1 cellular context compared by ENCODE assay signal in the genomic region with DNA sequence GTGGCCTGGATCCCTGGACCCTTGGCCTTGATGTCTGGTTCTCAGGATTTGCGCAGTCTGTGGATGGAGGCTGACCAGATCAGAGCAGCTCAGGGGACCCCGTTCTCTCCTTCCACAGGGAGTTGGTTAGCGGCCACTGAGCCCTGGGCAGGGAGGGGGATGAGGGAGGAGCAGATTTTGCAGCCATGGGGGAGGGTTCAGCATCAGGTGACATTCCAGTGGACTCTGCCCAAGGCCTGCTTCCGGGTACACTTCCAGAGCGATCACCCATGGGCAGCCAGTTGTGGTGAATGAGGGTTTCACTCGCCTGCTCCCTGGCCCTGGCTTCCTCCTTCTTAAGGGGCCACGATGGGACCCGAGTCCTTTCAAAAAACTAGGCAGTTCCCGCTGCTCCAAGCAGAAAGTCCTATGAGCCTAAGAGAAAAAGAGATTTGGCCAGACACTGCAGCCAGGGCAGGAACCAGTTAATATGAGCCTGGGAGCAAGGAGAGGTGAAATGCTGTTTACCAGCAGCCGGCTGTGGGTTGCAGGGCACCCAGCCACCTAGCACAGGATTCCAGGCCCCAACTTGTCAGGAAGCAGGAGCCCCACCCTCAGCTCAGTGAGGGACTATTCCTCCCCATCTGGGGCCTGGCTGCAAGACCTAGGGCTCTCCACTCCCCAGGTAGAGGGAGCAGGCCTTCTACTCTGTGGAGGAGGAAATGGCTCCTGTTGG.
TF ChIP-seq lines count a peak whose summit lies in the region.

No MANE protein-coding gene starts in this region.

TF ChIP-seq in HepG2, 621 proteins besides CTCF, POLR2A, EP300 and RAD21 (continued from another document and continues in another):
- TF ChIP-seq, protein P1, sequence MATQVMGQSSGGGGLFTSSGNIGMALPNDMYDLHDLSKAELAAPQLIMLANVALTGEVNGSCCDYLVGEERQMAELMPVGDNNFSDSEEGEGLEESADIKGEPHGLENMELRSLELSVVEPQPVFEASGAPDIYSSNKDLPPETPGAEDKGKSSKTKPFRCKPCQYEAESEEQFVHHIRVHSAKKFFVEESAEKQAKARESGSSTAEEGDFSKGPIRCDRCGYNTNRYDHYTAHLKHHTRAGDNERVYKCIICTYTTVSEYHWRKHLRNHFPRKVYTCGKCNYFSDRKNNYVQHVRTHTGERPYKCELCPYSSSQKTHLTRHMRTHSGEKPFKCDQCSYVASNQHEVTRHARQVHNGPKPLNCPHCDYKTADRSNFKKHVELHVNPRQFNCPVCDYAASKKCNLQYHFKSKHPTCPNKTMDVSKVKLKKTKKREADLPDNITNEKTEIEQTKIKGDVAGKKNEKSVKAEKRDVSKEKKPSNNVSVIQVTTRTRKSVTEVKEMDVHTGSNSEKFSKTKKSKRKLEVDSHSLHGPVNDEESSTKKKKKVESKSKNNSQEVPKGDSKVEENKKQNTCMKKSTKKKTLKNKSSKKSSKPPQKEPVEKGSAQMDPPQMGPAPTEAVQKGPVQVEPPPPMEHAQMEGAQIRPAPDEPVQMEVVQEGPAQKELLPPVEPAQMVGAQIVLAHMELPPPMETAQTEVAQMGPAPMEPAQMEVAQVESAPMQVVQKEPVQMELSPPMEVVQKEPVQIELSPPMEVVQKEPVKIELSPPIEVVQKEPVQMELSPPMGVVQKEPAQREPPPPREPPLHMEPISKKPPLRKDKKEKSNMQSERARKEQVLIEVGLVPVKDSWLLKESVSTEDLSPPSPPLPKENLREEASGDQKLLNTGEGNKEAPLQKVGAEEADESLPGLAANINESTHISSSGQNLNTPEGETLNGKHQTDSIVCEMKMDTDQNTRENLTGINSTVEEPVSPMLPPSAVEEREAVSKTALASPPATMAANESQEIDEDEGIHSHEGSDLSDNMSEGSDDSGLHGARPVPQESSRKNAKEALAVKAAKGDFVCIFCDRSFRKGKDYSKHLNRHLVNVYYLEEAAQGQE (IDR thresholded peaks at IDR 0.05; ENCODE audit: borderline replicate concordance in 1 of 2, low read depth in 1 of 2, low read length in 2 of 2): peak in 1 of 2 experiments; percentile 81; a peak in 2 of 4 replicates
- TF ChIP-seq, protein P2, sequence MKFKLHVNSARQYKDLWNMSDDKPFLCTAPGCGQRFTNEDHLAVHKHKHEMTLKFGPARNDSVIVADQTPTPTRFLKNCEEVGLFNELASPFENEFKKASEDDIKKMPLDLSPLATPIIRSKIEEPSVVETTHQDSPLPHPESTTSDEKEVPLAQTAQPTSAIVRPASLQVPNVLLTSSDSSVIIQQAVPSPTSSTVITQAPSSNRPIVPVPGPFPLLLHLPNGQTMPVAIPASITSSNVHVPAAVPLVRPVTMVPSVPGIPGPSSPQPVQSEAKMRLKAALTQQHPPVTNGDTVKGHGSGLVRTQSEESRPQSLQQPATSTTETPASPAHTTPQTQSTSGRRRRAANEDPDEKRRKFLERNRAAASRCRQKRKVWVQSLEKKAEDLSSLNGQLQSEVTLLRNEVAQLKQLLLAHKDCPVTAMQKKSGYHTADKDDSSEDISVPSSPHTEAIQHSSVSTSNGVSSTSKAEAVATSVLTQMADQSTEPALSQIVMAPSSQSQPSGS (CRISPR knock-in tag; IDR thresholded peaks at IDR 0.05): peak; percentile 77
- 0 out of 2 replicates have a peak, but pooled peaks have one; percentile 19 for TF ChIP-seq CEBPG (CRISPR knock-in tag; IDR thresholded peaks at IDR 0.05)
- TF ChIP-seq CEBPZ (IDR thresholded peaks at IDR 0.05; ENCODE audit: low read length): no peak
- no peak for TF ChIP-seq SIN3B (IDR thresholded peaks at IDR 0.05; ENCODE audit: low read length)
- no peak for TF ChIP-seq ZNF207 (IDR thresholded peaks at IDR 0.05; ENCODE audit: borderline replicate concordance)
- no peak for TF ChIP-seq ZSCAN29 (CRISPR knock-in tag; conservative IDR thresholded peaks at IDR 0.05)
- TF ChIP-seq, protein P3, sequence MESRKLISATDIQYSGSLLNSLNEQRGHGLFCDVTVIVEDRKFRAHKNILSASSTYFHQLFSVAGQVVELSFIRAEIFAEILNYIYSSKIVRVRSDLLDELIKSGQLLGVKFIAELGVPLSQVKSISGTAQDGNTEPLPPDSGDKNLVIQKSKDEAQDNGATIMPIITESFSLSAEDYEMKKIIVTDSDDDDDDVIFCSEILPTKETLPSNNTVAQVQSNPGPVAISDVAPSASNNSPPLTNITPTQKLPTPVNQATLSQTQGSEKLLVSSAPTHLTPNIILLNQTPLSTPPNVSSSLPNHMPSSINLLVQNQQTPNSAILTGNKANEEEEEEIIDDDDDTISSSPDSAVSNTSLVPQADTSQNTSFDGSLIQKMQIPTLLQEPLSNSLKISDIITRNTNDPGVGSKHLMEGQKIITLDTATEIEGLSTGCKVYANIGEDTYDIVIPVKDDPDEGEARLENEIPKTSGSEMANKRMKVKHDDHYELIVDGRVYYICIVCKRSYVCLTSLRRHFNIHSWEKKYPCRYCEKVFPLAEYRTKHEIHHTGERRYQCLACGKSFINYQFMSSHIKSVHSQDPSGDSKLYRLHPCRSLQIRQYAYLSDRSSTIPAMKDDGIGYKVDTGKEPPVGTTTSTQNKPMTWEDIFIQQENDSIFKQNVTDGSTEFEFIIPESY (CRISPR knock-in tag; IDR thresholded peaks at IDR 0.05): peak; percentile 18; the same call in 1 of the 2 replicates
- peak; percentile 83 for TF ChIP-seq ZMYM4 (CRISPR knock-in tag; IDR thresholded peaks at IDR 0.05)
- no peak for TF ChIP-seq SSRP1 (CRISPR knock-in tag; IDR thresholded peaks at IDR 0.05)
- peak; percentile 84; the same call in 1 of the 2 replicates for TF ChIP-seq ZNF430 (CRISPR knock-in tag; IDR thresholded peaks at IDR 0.05)
- no peak for TF ChIP-seq ZNF841 (CRISPR knock-in tag; IDR thresholded peaks at IDR 0.05; ENCODE audit: borderline replicate concordance)
- peak; percentile 34; the same call in 1 of the 2 replicates for TF ChIP-seq GABPA (IDR thresholded peaks at IDR 0.05; ENCODE audit: low read depth, low read length)
- peak; percentile 82 for TF ChIP-seq GABPA (CRISPR knock-in tag; IDR thresholded peaks at IDR 0.05; ENCODE audit: low read depth)
- TF ChIP-seq, protein P4, sequence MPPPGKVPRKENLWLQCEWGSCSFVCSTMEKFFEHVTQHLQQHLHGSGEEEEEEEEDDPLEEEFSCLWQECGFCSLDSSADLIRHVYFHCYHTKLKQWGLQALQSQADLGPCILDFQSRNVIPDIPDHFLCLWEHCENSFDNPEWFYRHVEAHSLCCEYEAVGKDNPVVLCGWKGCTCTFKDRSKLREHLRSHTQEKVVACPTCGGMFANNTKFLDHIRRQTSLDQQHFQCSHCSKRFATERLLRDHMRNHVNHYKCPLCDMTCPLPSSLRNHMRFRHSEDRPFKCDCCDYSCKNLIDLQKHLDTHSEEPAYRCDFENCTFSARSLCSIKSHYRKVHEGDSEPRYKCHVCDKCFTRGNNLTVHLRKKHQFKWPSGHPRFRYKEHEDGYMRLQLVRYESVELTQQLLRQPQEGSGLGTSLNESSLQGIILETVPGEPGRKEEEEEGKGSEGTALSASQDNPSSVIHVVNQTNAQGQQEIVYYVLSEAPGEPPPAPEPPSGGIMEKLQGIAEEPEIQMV (CRISPR knock-in tag; IDR thresholded peaks at IDR 0.05; ENCODE audit: low read depth): no peak; the same call in 1 of the 2 replicates
- TF ChIP-seq SETDB1 (CRISPR knock-in tag; IDR thresholded peaks at IDR 0.05; ENCODE audit: borderline replicate concordance): no peak
- TF ChIP-seq ZNF562 (CRISPR knock-in tag; IDR thresholded peaks at IDR 0.05; ENCODE audit: borderline replicate concordance): no peak
- no peak for TF ChIP-seq ZNF10 (CRISPR knock-in tag; IDR thresholded peaks at IDR 0.05; ENCODE audit: borderline replicate concordance, low read depth)
- TF ChIP-seq ZFP41 (CRISPR knock-in tag; IDR thresholded peaks at IDR 0.05; ENCODE audit: borderline replicate concordance): no peak
- TF ChIP-seq, protein P5, sequence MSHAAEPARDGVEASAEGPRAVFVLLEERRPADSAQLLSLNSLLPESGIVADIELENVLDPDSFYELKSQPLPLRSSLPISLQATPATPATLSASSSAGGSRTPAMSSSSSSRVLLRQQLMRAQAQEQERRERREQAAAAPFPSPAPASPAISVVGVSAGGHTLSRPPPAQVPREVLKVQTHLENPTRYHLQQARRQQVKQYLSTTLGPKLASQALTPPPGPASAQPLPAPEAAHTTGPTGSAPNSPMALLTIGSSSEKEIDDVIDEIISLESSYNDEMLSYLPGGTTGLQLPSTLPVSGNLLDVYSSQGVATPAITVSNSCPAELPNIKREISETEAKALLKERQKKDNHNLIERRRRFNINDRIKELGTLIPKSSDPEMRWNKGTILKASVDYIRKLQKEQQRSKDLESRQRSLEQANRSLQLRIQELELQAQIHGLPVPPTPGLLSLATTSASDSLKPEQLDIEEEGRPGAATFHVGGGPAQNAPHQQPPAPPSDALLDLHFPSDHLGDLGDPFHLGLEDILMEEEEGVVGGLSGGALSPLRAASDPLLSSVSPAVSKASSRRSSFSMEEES (CRISPR knock-in tag; IDR thresholded peaks at IDR 0.05): peak; percentile 99
- TF ChIP-seq MAFK (conservative IDR thresholded peaks at IDR 0.05 in 1 of 2, IDR thresholded peaks at IDR 0.05 in 1 of 2; ENCODE audit: low read length in 2 of 2): no peak
- TF ChIP-seq MLX (CRISPR knock-in tag; IDR thresholded peaks at IDR 0.05): no peak
- TF ChIP-seq NFE2L1 (CRISPR knock-in tag; IDR thresholded peaks at IDR 0.05; ENCODE audit: borderline replicate concordance): no peak
- peak; percentile 88; the same call in 1 of the 2 replicates for TF ChIP-seq PHF21A (CRISPR knock-in tag; IDR thresholded peaks at IDR 0.05)
- no peak for TF ChIP-seq NFKBIZ (CRISPR knock-in tag; IDR thresholded peaks at IDR 0.05)
- TF ChIP-seq DDIT3 (CRISPR knock-in tag; IDR thresholded peaks at IDR 0.05): no peak
- TF ChIP-seq, protein P6, sequence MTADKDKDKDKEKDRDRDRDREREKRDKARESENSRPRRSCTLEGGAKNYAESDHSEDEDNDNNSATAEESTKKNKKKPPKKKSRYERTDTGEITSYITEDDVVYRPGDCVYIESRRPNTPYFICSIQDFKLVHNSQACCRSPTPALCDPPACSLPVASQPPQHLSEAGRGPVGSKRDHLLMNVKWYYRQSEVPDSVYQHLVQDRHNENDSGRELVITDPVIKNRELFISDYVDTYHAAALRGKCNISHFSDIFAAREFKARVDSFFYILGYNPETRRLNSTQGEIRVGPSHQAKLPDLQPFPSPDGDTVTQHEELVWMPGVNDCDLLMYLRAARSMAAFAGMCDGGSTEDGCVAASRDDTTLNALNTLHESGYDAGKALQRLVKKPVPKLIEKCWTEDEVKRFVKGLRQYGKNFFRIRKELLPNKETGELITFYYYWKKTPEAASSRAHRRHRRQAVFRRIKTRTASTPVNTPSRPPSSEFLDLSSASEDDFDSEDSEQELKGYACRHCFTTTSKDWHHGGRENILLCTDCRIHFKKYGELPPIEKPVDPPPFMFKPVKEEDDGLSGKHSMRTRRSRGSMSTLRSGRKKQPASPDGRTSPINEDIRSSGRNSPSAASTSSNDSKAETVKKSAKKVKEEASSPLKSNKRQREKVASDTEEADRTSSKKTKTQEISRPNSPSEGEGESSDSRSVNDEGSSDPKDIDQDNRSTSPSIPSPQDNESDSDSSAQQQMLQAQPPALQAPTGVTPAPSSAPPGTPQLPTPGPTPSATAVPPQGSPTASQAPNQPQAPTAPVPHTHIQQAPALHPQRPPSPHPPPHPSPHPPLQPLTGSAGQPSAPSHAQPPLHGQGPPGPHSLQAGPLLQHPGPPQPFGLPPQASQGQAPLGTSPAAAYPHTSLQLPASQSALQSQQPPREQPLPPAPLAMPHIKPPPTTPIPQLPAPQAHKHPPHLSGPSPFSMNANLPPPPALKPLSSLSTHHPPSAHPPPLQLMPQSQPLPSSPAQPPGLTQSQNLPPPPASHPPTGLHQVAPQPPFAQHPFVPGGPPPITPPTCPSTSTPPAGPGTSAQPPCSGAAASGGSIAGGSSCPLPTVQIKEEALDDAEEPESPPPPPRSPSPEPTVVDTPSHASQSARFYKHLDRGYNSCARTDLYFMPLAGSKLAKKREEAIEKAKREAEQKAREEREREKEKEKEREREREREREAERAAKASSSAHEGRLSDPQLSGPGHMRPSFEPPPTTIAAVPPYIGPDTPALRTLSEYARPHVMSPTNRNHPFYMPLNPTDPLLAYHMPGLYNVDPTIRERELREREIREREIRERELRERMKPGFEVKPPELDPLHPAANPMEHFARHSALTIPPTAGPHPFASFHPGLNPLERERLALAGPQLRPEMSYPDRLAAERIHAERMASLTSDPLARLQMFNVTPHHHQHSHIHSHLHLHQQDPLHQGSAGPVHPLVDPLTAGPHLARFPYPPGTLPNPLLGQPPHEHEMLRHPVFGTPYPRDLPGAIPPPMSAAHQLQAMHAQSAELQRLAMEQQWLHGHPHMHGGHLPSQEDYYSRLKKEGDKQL (CRISPR knock-in tag; IDR thresholded peaks at IDR 0.05; ENCODE audit: low read depth): no peak
- TF ChIP-seq PLSCR1 (CRISPR knock-in tag; IDR thresholded peaks at IDR 0.05; ENCODE audit: borderline replicate concordance): no peak; the same call in 1 of the 2 replicates
- no peak for TF ChIP-seq CHD4 (IDR thresholded peaks at IDR 0.05; ENCODE audit: borderline replicate concordance, low read length)
- TF ChIP-seq ZNF878 (CRISPR knock-in tag; IDR thresholded peaks at IDR 0.05): peak; percentile 87
